In genomic region chrX:104136241-104137019, GRCh38 we compare ENCODE assay signal across 8 cellular contexts. TPM values are rescaled to one million over a fixed set of nuclear protein-coding genes. Genes with fewer than 3 reads are reported as not detected.
DNase-seq lines count a peak whose midpoint lies in the region; ATAC-seq lines count a peak whose summit lies in the region.

No MANE protein-coding gene starts in this region.

- H3K36me3 Mint-ChIP-seq in CD8-positive, alpha-beta memory T cell: peaks cover 0 to 12% (median 0%) of the 10 kb centered on the region in 3 donors

- no peak overlapping the region for H3K4me3 ChIP-seq in CD8-positive, alpha-beta memory T cell (ENCODE audit: low read length)

- H3K4me1 Mint-ChIP-seq in CD8-positive, alpha-beta memory T cell: peaks cover 22 to 34% (median 30%) of the 10 kb centered on the region in 3 donors

- no peak overlapping the region for H3K27ac ChIP-seq in CD8-positive, alpha-beta memory T cell (ENCODE audit: low read depth, low read length)

- peak; percentile 93 for ATAC-seq in GM19351 (IDR thresholded peaks at IDR 0.05; ENCODE audit: unreplicated experiment)
- peak; percentile 93 for ATAC-seq in HG03442 (IDR thresholded peaks at IDR 0.05; ENCODE audit: unreplicated experiment)
- peak; percentile 65 for ATAC-seq in stimulated activated naive CD8-positive, alpha-beta T cell treated with anti-CD3 and anti-CD28 coated beads, Interleukin-15, Interleukin-2, amounts not matched to agents 100 U/mL and 50 U/mL, for 24 hours

- H3K9me3 ChIP-seq in CD8-positive, alpha-beta memory T cell (ENCODE audit: low read length): no peaks in the 10 kb centered on the region

- CTCF ChIA-PET in CD8-positive, alpha-beta memory T cell (lab: Charles Lee): interaction anchor here (0.8 to 2.2 kb wide), 8 partner anchors 11 to 292 kb away, joined by 3 to 14 read pairs (median 4); partner anchors contain the start of gene SLC25A53

- peaks cover 13% of the 10 kb centered on the region for H3K4me1 ChIP-seq in CD8-positive, alpha-beta memory T cell (ENCODE audit: insufficient read depth, low read length)

- no peaks in the 10 kb centered on the region for H3K9me3 Mint-ChIP-seq in CD8-positive, alpha-beta memory T cell

- DNase-seq in CD8-positive, alpha-beta memory T cell: peak; percentile 23 to 70 (median 60)
- DNase-seq in NCI-H510A (lab: John Stamatoyannopoulos, UW) (peak; percentile 44), medulla oblongata (ENCODE audit: extremely low spot score) (peak; percentile 92)
- peak; percentile 24 to 56 for DNase-seq in activated CD4-positive, alpha-beta T cell treated with anti-CD3 and anti-CD28 coated beads, Interleukin-2, amount 50 U/mL, for 48 hours
- DNase-seq in effector CD4-positive, alpha-beta T cell: peak; percentile 56
- DNase-seq in stimulated activated naive CD8-positive, alpha-beta T cell treated with anti-CD3 and anti-CD28 coated beads, Interleukin-15, Interleukin-2, amounts not matched to agents 100 U/mL and 50 U/mL, for 24 hours: peak; percentile 53

- H3K27me3 ChIP-seq in CD8-positive, alpha-beta memory T cell (ENCODE audit: insufficient read depth, low read length, poor library complexity, severe bottlenecking): no peaks in the 10 kb centered on the region

- no peaks in the 10 kb centered on the region for H3K36me3 ChIP-seq in CD8-positive, alpha-beta memory T cell (ENCODE audit: insufficient read depth, low read length)

- H3K27ac Mint-ChIP-seq in CD8-positive, alpha-beta memory T cell: peak overlapping the region in 1 of 8 donors; percentile 20

- peaks cover 0 to 7% of the 10 kb centered on the region in 2 donors for H3K27me3 Mint-ChIP-seq in CD8-positive, alpha-beta memory T cell

- POLR2A ChIA-PET in CD8-positive, alpha-beta memory T cell (lab: Charles Lee): no interaction called here

- H3K4me3 Mint-ChIP-seq in CD8-positive, alpha-beta memory T cell: peak overlapping the region in 1 of 7 donors; percentile 14

RNA-seq across cellular contexts. Expression of gene SLC25A53, which starts 20.4 kb away (rescaled TPM):
- total RNA-seq in CD8-positive, alpha-beta memory T cell: 1 to 10 TPM; 6.8 to 8.5 TPM
- 9.5 TPM for polyA plus RNA-seq in CD8-positive, alpha-beta memory T cell

RNA-seq across cellular contexts. Expression of gene ZCCHC18, which starts 24.1 kb away (rescaled TPM):
- 1 to 10 TPM; 2.9 to 3.1 TPM for total RNA-seq in CD8-positive, alpha-beta memory T cell
- polyA plus RNA-seq in CD8-positive, alpha-beta memory T cell: 7.0 TPM

RNA-seq across cellular contexts. Expression of gene FAM199X, which starts 29.8 kb away (rescaled TPM):
- 10 to 100 TPM; 10.2 to 10.7 TPM for total RNA-seq in CD8-positive, alpha-beta memory T cell
- 8.6 TPM for polyA plus RNA-seq in CD8-positive, alpha-beta memory T cell

Comparison
In these comparisons a context has a peak if more than half of its experiments do, and no peak if none do; other contexts are left out.
1. DNase-seq: peak in every context shown above with its lines; median percentile 92 in medulla oblongata; 60 in CD8-positive, alpha-beta memory T cell; 56 in effector CD4-positive, alpha-beta T cell; 53 in stimulated activated naive CD8-positive, alpha-beta T cell treated with anti-CD3 and anti-CD28 coated beads, Interleukin-15, Interleukin-2, amounts not matched to agents 100 U/mL and 50 U/mL, for 24 hours; 44 in NCI-H510A; 40 in activated CD4-positive, alpha-beta T cell treated with anti-CD3 and anti-CD28 coated beads, Interleukin-2, amount 50 U/mL, for 48 hours.